ENCODE assay signal across 26 cellular contexts in the genomic region with DNA sequence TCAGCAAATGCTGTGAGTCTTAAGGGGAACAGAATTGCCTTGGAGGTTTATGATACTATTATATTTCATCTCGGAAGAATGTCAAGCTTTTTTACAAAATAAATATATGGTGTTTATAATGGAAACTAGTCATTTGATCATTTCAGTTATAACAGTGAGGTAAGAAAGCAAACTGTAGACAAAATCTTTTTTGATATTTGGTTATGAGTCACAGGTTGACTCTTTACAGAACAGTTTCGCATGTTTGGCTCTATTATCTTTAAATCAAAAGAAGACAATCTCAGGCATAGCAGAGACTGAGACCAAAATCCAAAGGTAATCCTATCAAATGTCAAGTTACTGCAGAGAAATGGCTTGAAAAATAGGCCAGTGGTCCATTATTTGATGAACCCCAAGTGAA.
"Had no signal": no experiment of that assay in that cellular context is flagged by ENCODE, and none has a peak within 500 bp of the region (broad histone marks: within the 10 kb centered on the region; RNA-seq: fewer than 3 reads in every experiment).

No MANE protein-coding gene starts in this region.

- H3K36me3 ChIP-seq: brain microvascular endothelial cell, gastrocnemius medialis, heart left ventricle had no signal

- FAIRE-seq: bronchial epithelial cell had no signal

- H3K27ac ChIP-seq: brain microvascular endothelial cell, coronary artery, dorsolateral prefrontal cortex, foreskin keratinocyte, gastrocnemius medialis, heart left ventricle had no signal

- H3K4me1 ChIP-seq: foreskin keratinocyte, gastrocnemius medialis had no signal

- H3K9me3 ChIP-seq: gastrocnemius medialis, heart left ventricle had no signal

- H3K4me3 ChIP-seq: coronary artery, dorsolateral prefrontal cortex, gastrocnemius medialis, heart left ventricle had no signal

- ATAC-seq: activated CD8-positive, alpha-beta T cell treated with anti-CD3 and anti-CD28 coated beads for 36 hours; activated T-cell treated with anti-CD3 and anti-CD28 coated beads, Interleukin-2, amount 50 U/mL, for 4 hours; activated T-helper 17 cell treated with anti-CD3 and anti-CD28 coated beads, Interleukin-2, amount 50 U/mL, for 72 hours; esophagus mucosa; foreskin keratinocyte; gastrocnemius medialis; heart left ventricle; WTC11 had no signal

- H3K27me3 ChIP-seq: brain microvascular endothelial cell, foreskin keratinocyte, gastrocnemius medialis, heart left ventricle had no signal

- DNase-seq: activated CD4-positive, alpha-beta T cell treated with anti-CD3 and anti-CD28 coated beads for 1 hour; activated CD4-positive, alpha-beta T cell treated with anti-CD3 and anti-CD28 coated beads for 4 hours; activated CD4-positive, alpha-beta T cell treated with anti-CD3 and anti-CD28 coated beads, Interleukin-2, amount 50 U/mL, for 1 hour; activated CD4-positive, alpha-beta T cell treated with anti-CD3 and anti-CD28 coated beads, Interleukin-2, amount 50 U/mL, for 48 hours; activated CD8-positive, alpha-beta memory T cell treated with anti-CD3 and anti-CD28 coated beads for 24 hours; activated CD8-positive, alpha-beta T cell treated with anti-CD3 and anti-CD28 coated beads for 36 hours; activated effector memory CD4-positive, alpha-beta T cell treated with Interleukin-2 at 50 U/mL for 16 hours; activated gamma-delta T cell treated with Interleukin-2 at 50 U/mL for 16 hours; activated naive CD4-positive, alpha-beta T cell treated with anti-CD3 and anti-CD28 coated beads, Interleukin-2, amount 50 U/mL, for 16 hours; activated naive CD4-positive, alpha-beta T cell treated with Interleukin-2 at 50 U/mL for 16 hours; activated T-cell treated with anti-CD3 and anti-CD28 coated beads, Interleukin-2, amount 50 U/mL, for 4 hours; amniotic stem cell; anterior cingulate cortex; brain microvascular endothelial cell; dorsolateral prefrontal cortex; effector memory CD4-positive, alpha-beta T cell; endodermal cell; foreskin keratinocyte; gastrocnemius medialis; glutamatergic neuron; heart left ventricle had no signal
